In the genomic region with DNA sequence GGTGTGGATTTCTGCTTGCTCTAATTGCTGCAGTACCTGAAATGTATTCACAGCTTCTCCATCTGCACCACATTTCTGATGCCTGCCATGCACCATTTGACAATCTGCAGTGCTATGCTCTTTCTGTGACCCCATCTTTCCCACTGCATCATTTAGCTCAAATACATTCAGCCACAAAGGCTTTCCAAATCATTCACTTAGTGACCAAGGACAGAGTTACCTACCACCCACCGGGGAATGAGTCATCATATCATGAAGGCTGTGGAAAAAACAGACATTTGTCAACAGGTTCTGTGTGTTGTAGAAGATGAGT, we compare ENCODE assay signal across 10 cellular contexts.
DNase-seq lines count a peak whose midpoint lies in the region; ATAC-seq, FAIRE-seq and TF ChIP-seq lines count a peak whose summit lies in the region.
"Had no signal": no experiment of that assay in that cellular context is flagged by ENCODE, and none has a peak within 500 bp of the region (broad histone marks: within the 10 kb centered on the region; RNA-seq: fewer than 3 reads in every experiment).

No MANE protein-coding gene starts in this region.

- no peak overlapping the region for H3K4me3 ChIP-seq in GM12865 (ENCODE audit: low read depth, low read length)
- H3K4me3 ChIP-seq: MG63 had no signal

- no peak for ATAC-seq in GM19455 (IDR thresholded peaks at IDR 0.05; ENCODE audit: unreplicated experiment)

- FAIRE-seq in RCC 7860 (lab: Jason Lieb, UNC): peak; percentile 36

- DNase-seq in GM12865 (ENCODE audit: low read depth): peak; percentile 7
- peak; percentile 35 for DNase-seq in H4 (ENCODE audit: low spot score)
- DNase-seq in RCC 7860 (ENCODE audit: low spot score): no peak
- DNase-seq in lung microvascular endothelial cell (ENCODE audit: low read depth in 2 of 2): peak; percentile 17 to 18
- no peak for DNase-seq in cortex of kidney (lab: John Stamatoyannopoulos, UW)
- DNase-seq in AG08396 (ENCODE audit: low spot score): no peak
- no peak for DNase-seq in NCI-H1092 (lab: John Stamatoyannopoulos, UW)
- DNase-seq: MG63; stimulated activated CD4-positive, alpha-beta T cell treated with anti-CD3 and anti-CD28 coated beads, Interleukin-2, amount 100 ng/mL, for 24 hours had no signal

- TF ChIP-seq CTCF in GM12865 (IDR thresholded peaks at IDR 0.05; ENCODE audit: insufficient read depth, low read depth, low read length, missing control alignments): no peak

Comparison
In these comparisons a context has a peak if more than half of its experiments do, and no peak if none do; other contexts are left out.
1. DNase-seq: peak in GM12865 (single experiment), H4 (single experiment) and lung microvascular endothelial cell (2 of 2); none in RCC 7860 (single experiment), cortex of kidney (single experiment), AG08396 (single experiment) and NCI-H1092 (single experiment).